ENCODE assay signal across 4 cellular contexts in genomic region chr1:92340154-92340553, GRCh38.
"Had no signal": no experiment of that assay in that cellular context is flagged by ENCODE, and none has a peak within 500 bp of the region (broad histone marks: within the 10 kb centered on the region; RNA-seq: fewer than 3 reads in every experiment).

No MANE protein-coding gene starts in this region.

- DNase-seq: H9, HCEC 1CT, KBM-7 had no signal

- ATAC-seq: GM23338 had no signal

- H3K4me3 ChIP-seq: GM23338 had no signal
